13 cellular contexts compared by ENCODE assay signal in the genomic region with DNA sequence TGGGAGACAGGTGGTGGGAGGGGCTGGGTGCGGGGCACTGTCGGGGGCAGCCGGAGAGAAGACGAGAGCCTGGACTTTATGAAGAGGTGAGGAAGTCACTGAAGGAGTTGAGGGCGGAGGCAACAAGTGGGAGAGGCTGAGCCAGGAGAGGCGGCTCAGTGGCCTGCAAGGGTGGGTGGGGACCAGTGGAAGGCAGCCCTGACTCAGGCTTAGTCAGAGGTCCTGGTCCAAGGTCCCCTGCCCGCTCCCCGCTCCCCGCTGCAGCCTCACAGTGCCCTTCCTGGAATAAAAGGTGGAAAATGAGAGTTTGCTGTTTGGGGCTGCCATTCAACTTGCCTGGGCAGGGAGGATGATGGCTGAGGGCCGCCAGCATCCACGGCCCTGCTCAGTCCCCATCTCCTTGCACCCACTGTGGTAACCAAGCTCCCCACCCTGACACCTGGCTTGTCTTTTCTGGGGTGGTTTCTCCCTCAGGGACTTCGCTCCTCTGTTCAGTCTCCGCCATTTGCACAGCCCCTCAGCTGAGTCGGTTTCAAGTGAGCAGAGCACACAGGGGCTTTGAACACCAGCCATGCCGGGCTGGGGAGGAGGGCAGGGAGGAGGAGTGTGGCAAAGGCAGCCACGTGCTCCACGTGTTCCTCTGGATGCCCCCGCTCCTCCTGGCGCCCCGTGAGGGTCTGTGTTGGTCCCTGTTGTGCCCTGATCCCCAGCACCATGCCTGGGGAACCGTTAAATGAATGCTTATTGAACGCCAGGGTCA. TPM values are rescaled to one million over a fixed set of nuclear protein-coding genes. Genes with fewer than 3 reads are reported as not detected.
DNase-seq lines count a peak whose midpoint lies in the region; ATAC-seq, FAIRE-seq and TF ChIP-seq lines count a peak whose summit lies in the region.
"Had no signal": no experiment of that assay in that cellular context is flagged by ENCODE, and none has a peak within 500 bp of the region (broad histone marks: within the 10 kb centered on the region; RNA-seq: fewer than 3 reads in every experiment).

No MANE protein-coding gene starts in this region.

- in situ Hi-C loops in K562 (cut with MboI) = no loop called here

- no peaks in the 10 kb centered on the region for H3K36me3 ChIP-seq in K562 (ENCODE audit: control insufficient read depth, insufficient read depth, low read length)
- H3K36me3 ChIP-seq in hepatocyte (replicated peaks; ENCODE audit: insufficient read depth, low read depth) = no peaks in the 10 kb centered on the region

- POLR2A ChIA-PET in K562 (lab: Yijun Ruan, JAX) = no interaction called here

- peak; percentile 90 for DNase-seq in HPDE6-E6E7 (ENCODE audit: extremely low spot score)
- DNase-seq in K562 (ENCODE audit: extremely low read depth in 1 of 4, low spot score in 3 of 4) = peak; percentile 44 to 60 (median 54)
- DNase-seq in hepatocyte (ENCODE audit: low spot score) = peak; percentile 90
- DNase-seq in iPS-NIHi11 (ENCODE audit: low spot score) = no peak
- no peak for DNase-seq in epidermal melanocyte (ENCODE audit: insufficient read length, low spot score)
- no peak for DNase-seq in NCI-H1105 treated with DMSO at 0.1 percent for 48 hours (lab: John Stamatoyannopoulos, UW)
- DNase-seq: activated CD4-positive, CD25-positive, alpha-beta regulatory T cell; cerebellar nuclear complex; NCI-H2107; nephron progenitor cell; stimulated activated naive B cell treated with anti-CD40 and anti-IgM and Interleukin-4, amounts not matched to agents 10 μg/mL and 1 μg/mL and 100 μg/mL, for 72 hours had no signal

- H3K9me3 ChIP-seq in K562 (replicated peaks; ENCODE audit: control insufficient read depth, insufficient read depth, low read depth, low read length) = no peaks in the 10 kb centered on the region
- H3K9me3 ChIP-seq in hepatocyte (ENCODE audit: low read depth) = no peaks in the 10 kb centered on the region

- H3K27me3 ChIP-seq in K562 (ENCODE audit: control insufficient read depth in 2 of 2, insufficient read depth in 2 of 2, low read length in 2 of 2) (no peaks in the 10 kb centered on the region), hepatocyte (no peaks in the 10 kb centered on the region)

- no peak for TF ChIP-seq RAD21 in K562 (CRISPR knock-in tag; conservative IDR thresholded peaks at IDR 0.05 in 1 of 2, IDR thresholded peaks at IDR 0.05 in 1 of 2)

- intact Hi-C loops in K562 (cut with micrococcal nuclease) = no loop called here

- H3K9me3 Mint-ChIP-seq in stimulated activated memory B cell treated with anti-CD40 and anti-IgM and Interleukin-4, amounts not matched to agents 10 μg/mL and 1 μg/mL and 100 μg/mL, for 72 hours = peaks cover 2% of the 10 kb centered on the region

- H3K4me2 ChIP-seq in K562 (ENCODE audit: insufficient read depth, low read length) (peak overlapping the region; percentile 7; the same call in 1 of the 2 replicates), hepatocyte (peak overlapping the region; percentile 48)

- CTCF ChIA-PET in K562 (lab: Yijun Ruan, JAX; ENCODE audit: low intra/inter-chr PET ratio) = no interaction called here

- no peak for TF ChIP-seq EP300 in K562 (IDR thresholded peaks at IDR 0.05; ENCODE audit: low read length)

- no peak overlapping the region for H3K4me3 Mint-ChIP-seq in stimulated activated memory B cell treated with anti-CD40 and anti-IgM and Interleukin-4, amounts not matched to agents 10 μg/mL and 1 μg/mL and 100 μg/mL, for 72 hours
- H3K4me3 Mint-ChIP-seq: nephron progenitor cell; stimulated activated naive B cell treated with anti-CD40 and anti-IgM and Interleukin-4, amounts not matched to agents 10 μg/mL and 1 μg/mL and 100 μg/mL, for 72 hours had no signal

- no peaks in the 10 kb centered on the region for H3K27me3 Mint-ChIP-seq in stimulated activated memory B cell treated with anti-CD40 and anti-IgM and Interleukin-4, amounts not matched to agents 10 μg/mL and 1 μg/mL and 100 μg/mL, for 72 hours

- TF ChIP-seq CTCF in K562 (IDR thresholded peaks at IDR 0.05 in 2 of 3, conservative IDR thresholded peaks at IDR 0.05 in 1 of 3; ENCODE audit: insufficient read depth in 2 of 3, low read depth in 1 of 3, low read length in 3 of 3) (no peak), hepatocyte (IDR thresholded peaks at IDR 0.05; ENCODE audit: poor library complexity) (no peak)

- peaks cover 18 to 23% of the 10 kb centered on the region in 2 experiments for H3K4me1 ChIP-seq in K562 (replicated peaks in 1 of 2; ENCODE audit: control insufficient read depth in 2 of 2, insufficient read depth in 2 of 2, low read length in 2 of 2)
- peaks cover 17% of the 10 kb centered on the region for H3K4me1 ChIP-seq in hepatocyte (ENCODE audit: insufficient read depth)

- BruUV-seq in K562 (replicated peaks; lab: Mats Ljungman, UMichigan) = no TSS peak

- H3K9me1 ChIP-seq in K562 (ENCODE audit: control insufficient read depth, insufficient read depth, low read length) = no peaks in the 10 kb centered on the region

- H3K36me3 Mint-ChIP-seq in stimulated activated memory B cell treated with anti-CD40 and anti-IgM and Interleukin-4, amounts not matched to agents 10 μg/mL and 1 μg/mL and 100 μg/mL, for 72 hours = no peaks in the 10 kb centered on the region

- H3K79me2 ChIP-seq in K562 (ENCODE audit: control insufficient read depth, insufficient read depth, low read length) (no peaks in the 10 kb centered on the region), hepatocyte (no peaks in the 10 kb centered on the region)

- H4K20me1 ChIP-seq in K562 (replicated peaks; ENCODE audit: control insufficient read depth, insufficient read depth, low read length) (no peaks in the 10 kb centered on the region), hepatocyte (ENCODE audit: insufficient read depth, poor library complexity, severe bottlenecking) (no peaks in the 10 kb centered on the region)

- ATAC-seq in K562 (peak; percentile 76), GM21737 (IDR thresholded peaks at IDR 0.05; ENCODE audit: unreplicated experiment) (no peak)
- peak; percentile 11 for ATAC-seq in stimulated activated memory B cell treated with anti-CD40 and anti-IgM and Interleukin-4, amounts not matched to agents 10 μg/mL and 1 μg/mL and 100 μg/mL, for 72 hours
- ATAC-seq: stimulated activated naive B cell treated with anti-CD40 and anti-IgM and Interleukin-4, amounts not matched to agents 10 μg/mL and 1 μg/mL and 100 μg/mL, for 72 hours had no signal

- no peak for TF ChIP-seq POLR2A in K562 (conservative IDR thresholded peaks at IDR 0.05)

- no peak overlapping the region for H3K4me3 ChIP-seq in K562
- no peak overlapping the region for H3K4me3 ChIP-seq in hepatocyte

- no peak for FAIRE-seq in K562 (lab: Jason Lieb, UNC)

- peak overlapping the region; percentile 2 for H3K27ac Mint-ChIP-seq in stimulated activated memory B cell treated with anti-CD40 and anti-IgM and Interleukin-4, amounts not matched to agents 10 μg/mL and 1 μg/mL and 100 μg/mL, for 72 hours
- H3K27ac Mint-ChIP-seq: nephron progenitor cell; stimulated activated naive B cell treated with anti-CD40 and anti-IgM and Interleukin-4, amounts not matched to agents 10 μg/mL and 1 μg/mL and 100 μg/mL, for 72 hours had no signal

- no peak overlapping the region for H3K9ac ChIP-seq in K562 (ENCODE audit: insufficient read depth in 1 of 2, low read depth in 2 of 2, low read length in 2 of 2)

- H3K27ac ChIP-seq in K562 (ENCODE audit: extremely low read depth, low read depth, low read length) = no peak overlapping the region
- peak overlapping the region; percentile 97 for H3K27ac ChIP-seq in hepatocyte

- no peaks in the 10 kb centered on the region for H3K9me2 ChIP-seq in hepatocyte (replicated peaks; ENCODE audit: insufficient read depth)

- H3K4me1 Mint-ChIP-seq in stimulated activated memory B cell treated with anti-CD40 and anti-IgM and Interleukin-4, amounts not matched to agents 10 μg/mL and 1 μg/mL and 100 μg/mL, for 72 hours = no peaks in the 10 kb centered on the region

- H2AFZ ChIP-seq in K562 (ENCODE audit: low read depth, low read length) (peak overlapping the region; percentile 63; the same call in 1 of the 2 replicates), hepatocyte (no peak overlapping the region)

- 33% methylated on average over 12 of the region's 22 CpGs for WGBS in K562 (ENCODE audit: insufficient coverage, low coverage, missing lambda C conversion rate)
- WGBS in hepatocyte (ENCODE audit: low lambda C conversion rate, missing lambda C conversion rate) = 72% methylated on average over 20 of the region's 22 CpGs

RNA-seq across cellular contexts. Expression of a gene that starts 13.7 kb away (rescaled TPM):
- 8.4 and 11.1 TPM in 2 replicates for total RNA-seq in K562 (2011; cell fraction: chromatin; rRNA removed; ENCODE audit: low replicate concordance)
- 7.0 and 9.2 TPM in 2 replicates for total RNA-seq in K562 (2011; cell fraction: nucleolus; rRNA removed)
- total RNA-seq in K562 (2011; cell fraction: nucleoplasm; rRNA removed) = 10.0 and 20.5 TPM in 2 replicates
- total RNA-seq in K562 (2014; rRNA removed) (32.6 and 38.2 TPM in 2 replicates), K562 (2014; rRNA removed; fragmentation: Illumina TruSeq; extraction: Trizol) (38.4 and 42.0 TPM in 2 replicates), K562 (2015; rRNA removed; fragmentation: Illumina TruSeq; extraction: Trizol) (58.1 and 65.6 TPM in 2 replicates), K562 (2021) (30.9 and 31.6 TPM in 2 replicates), hepatocyte (66.8 and 68.2 TPM in 2 replicates)
- polyA plus RNA-seq in K562 (2011; rRNA removed) (53.5 and 64.2 TPM in 2 replicates), K562 (2014; fragmentation: Illumina TruSeq; extraction: Trizol) (48.1 and 56.8 TPM in 2 replicates), K562 (2014; fragmentation: Nextera tagmentation; extraction: Ambion mirVana) (10 to 100 TPM; 14.8 to 29.9 TPM), K562 (2014; rRNA removed) (41.1 and 46.6 TPM in 2 replicates), hepatocyte (57.5 and 74.4 TPM in 2 replicates)
- polyA plus RNA-seq in K562 (2011; cell fraction: cytosol; rRNA removed) = 26.9 and 46.9 TPM in 2 replicates
- 11.6 and 15.0 TPM in 2 replicates for polyA plus RNA-seq in K562 (2011; cell fraction: nucleus; rRNA removed)
- polyA plus RNA-seq in K562 (2012) = 67.0 TPM in 2 replicates
- polyA minus RNA-seq in K562 (2011; rRNA and poly(A)+ RNA removed) = 38.1 and 47.9 TPM in 2 replicates
- polyA minus RNA-seq in K562 (2011; cell fraction: cytosol; rRNA and poly(A)+ RNA removed) = 17.7 and 19.5 TPM in 2 replicates
- 7.8 and 12.8 TPM in 2 replicates for polyA minus RNA-seq in K562 (2011; cell fraction: nucleus; rRNA and poly(A)+ RNA removed)

RNA-seq across cellular contexts. Expression of a gene that starts 15.7 kb away (rescaled TPM):
- total RNA-seq in K562 (2011; cell fraction: chromatin; rRNA removed; ENCODE audit: low replicate concordance) = 24.9 and 37.8 TPM in 2 replicates
- total RNA-seq in K562 (2011; cell fraction: nucleolus; rRNA removed) = 22.9 and 35.9 TPM in 2 replicates
- 26.7 and 29.2 TPM in 2 replicates for total RNA-seq in K562 (2011; cell fraction: nucleoplasm; rRNA removed)
- 17.8 and 26.9 TPM in 2 replicates for total RNA-seq in K562 (2014; rRNA removed)
- total RNA-seq in K562 (2014; rRNA removed; fragmentation: Illumina TruSeq; extraction: Trizol) = 11.2 TPM in 2 replicates
- 11.5 and 11.6 TPM in 2 replicates for total RNA-seq in K562 (2015; rRNA removed; fragmentation: Illumina TruSeq; extraction: Trizol)
- 26.3 and 27.3 TPM in 2 replicates for total RNA-seq in K562 (2021)
- polyA plus RNA-seq in K562 (2011; rRNA removed) = 8.7 and 12.1 TPM in 2 replicates
- polyA plus RNA-seq in K562 (2011; cell fraction: cytosol; rRNA removed) = 10.8 and 16.1 TPM in 2 replicates
- polyA plus RNA-seq in K562 (2011; cell fraction: nucleus; rRNA removed) = 19.2 and 23.5 TPM in 2 replicates
- 22.9 and 28.1 TPM in 2 replicates for polyA plus RNA-seq in K562 (2012)
- polyA plus RNA-seq in K562 (2014; fragmentation: Illumina TruSeq; extraction: Trizol) = 23.4 and 28.2 TPM in 2 replicates
- polyA plus RNA-seq in K562 (2014; fragmentation: Nextera tagmentation; extraction: Ambion mirVana) = 1 to 10 TPM; 2.9 to 3.2 TPM
- 12.0 and 14.6 TPM in 2 replicates for polyA plus RNA-seq in K562 (2014; rRNA removed)
- 8.3 and 8.6 TPM in 2 replicates for polyA minus RNA-seq in K562 (2011; rRNA and poly(A)+ RNA removed)
- 7.0 and 8.9 TPM in 2 replicates for polyA minus RNA-seq in K562 (2011; cell fraction: cytosol; rRNA and poly(A)+ RNA removed)
- 9.2 and 13.6 TPM in 2 replicates for polyA minus RNA-seq in K562 (2011; cell fraction: nucleus; rRNA and poly(A)+ RNA removed)
- 25.2 and 26.2 TPM in 2 replicates for total RNA-seq in hepatocyte
- polyA plus RNA-seq in hepatocyte = 20.8 and 24.0 TPM in 2 replicates

Comparison
In these comparisons a context has a peak if more than half of its experiments do, and no peak if none do; other contexts are left out.
1. DNase-seq: peak in HPDE6-E6E7 (single experiment), K562 (4 of 4) and hepatocyte (single experiment); none in iPS-NIHi11 (single experiment), epidermal melanocyte (single experiment) and NCI-H1105 treated with DMSO at 0.1 percent for 48 hours (single experiment).